Comparison of ENCODE assay signal across 9 cellular contexts in genomic region chr6:33590531-33591198, GRCh38. TPM values are rescaled to one million over a fixed set of nuclear protein-coding genes. Genes with fewer than 3 reads are reported as not detected.
DNase-seq lines count a peak whose midpoint lies in the region; ATAC-seq and TF ChIP-seq lines count a peak whose summit lies in the region.
"Had no signal": no experiment of that assay in that cellular context is flagged by ENCODE, and none has a peak within 500 bp of the region (broad histone marks: within the 10 kb centered on the region; RNA-seq: fewer than 3 reads in every experiment).

No MANE protein-coding gene starts in this region.

- H3K27me3 ChIP-seq in heart right ventricle (peaks cover 0 to 11% (median 0%) of the 10 kb centered on the region in 7 donors), gastrocnemius medialis (no peaks in the 10 kb centered on the region)

- intact Hi-C loops in heart right ventricle (cut with DNase I), result loop anchor here in 5 of 10 donors (1.0 to 10.0 kb wide), 5 partner anchors 18 to 172 kb away; no protein-coding TSS in a partner anchor
- intact Hi-C loops in gastrocnemius medialis (cut with DNase I; ENCODE audit: low total_unique reads), result no loop called here

- DNase-seq in heart right ventricle, result no peak
- DNase-seq in gastrocnemius medialis, result peak in 1 of 2 donors; percentile 56
- DNase-seq in GM19240 (ENCODE audit: insufficient read length, low spot score), result no peak
- no peak for DNase-seq in activated T-cell treated with anti-CD3 and anti-CD28 coated beads, Interleukin-2, amount 50 U/mL, for 1 hour
- DNase-seq in activated CD4-positive, alpha-beta T cell treated with anti-CD3 and anti-CD28 coated beads, Interleukin-2, amount 50 U/mL, for 1 hour, result no peak

- in situ Hi-C loops in gastrocnemius medialis (cut with MboI; ENCODE audit: low sequenced_read_pairs in 4 of 4), result no loop called here

- TF ChIP-seq CTCF in GM12875 (IDR thresholded peaks at IDR 0.05; ENCODE audit: borderline replicate concordance, insufficient read depth, low read depth, low read length), result 0 out of 2 replicates have a peak, but pooled peaks have one; percentile 6
- TF ChIP-seq CTCF in heart right ventricle (IDR thresholded peaks at IDR 0.05), result no peak
- peak in 1 of 5 experiments; percentile 9 for TF ChIP-seq CTCF in gastrocnemius medialis (IDR thresholded peaks at IDR 0.05 in 4 of 5, conservative IDR thresholded peaks at IDR 0.05 in 1 of 5)

- ATAC-seq in SK-N-SH treated with all-trans-retinoic acid at 6 μM for 48 hours (peak; percentile 13; the same call in 2 of the 3 replicates), heart right ventricle (peak in 3 of 8 donors; percentile 16 to 21 (median 19)), gastrocnemius medialis (peak; percentile 4 to 23), GM19351 (IDR thresholded peaks at IDR 0.05; ENCODE audit: unreplicated experiment) (no peak)

- H3K36me3 ChIP-seq in heart right ventricle, result no peaks in the 10 kb centered on the region
- no peaks in the 10 kb centered on the region for H3K36me3 ChIP-seq in gastrocnemius medialis

- H3K27ac ChIP-seq in heart right ventricle, result peak overlapping the region; percentile 11 to 93 (median 86)
- peak overlapping the region; percentile 92 to 95 (median 94) for H3K27ac ChIP-seq in gastrocnemius medialis

- no peaks in the 10 kb centered on the region for H3K9me3 ChIP-seq in heart right ventricle
- no peaks in the 10 kb centered on the region for H3K9me3 ChIP-seq in gastrocnemius medialis

- WGBS in heart right ventricle, 2 donors, result 62 to 76% methylated on average over 15 of the region's 15 CpGs

- H3K4me1 ChIP-seq in heart right ventricle (peaks cover 16 to 47% (median 35%) of the 10 kb centered on the region in 9 donors), gastrocnemius medialis (peaks cover 29 to 34% of the 10 kb centered on the region in 2 donors)
- H3K4me1 ChIP-seq: parathyroid adenoma had no signal

- TF ChIP-seq POLR2A in gastrocnemius medialis (IDR thresholded peaks at IDR 0.05), result no peak

- H3K4me3 ChIP-seq in GM12875 (ENCODE audit: low read depth, low read length), result no peak overlapping the region
- H3K4me3 ChIP-seq in heart right ventricle, result no peak overlapping the region
- H3K4me3 ChIP-seq in gastrocnemius medialis, result peak overlapping the region in 1 of 4 donors; percentile 8

TF ChIP-seq in SK-N-SH treated with all-trans-retinoic acid at 6 μM for 48 hours, 23 proteins besides CTCF, POLR2A, EP300 and RAD21:
- no peak for TF ChIP-seq CSDC2 (CRISPR knock-in tag; IDR thresholded peaks at IDR 0.05)

RNA-seq across cellular contexts. Expression of gene BAK1, which starts 10.6 kb away (rescaled TPM):
- total RNA-seq in heart right ventricle (10 to 100 TPM; 16.0 to 26.4 (median 18.7) TPM), gastrocnemius medialis (10 to 100 TPM in 1 of 4 donors, 1 to 10 TPM in 3; 5.8 to 11.7 (median 8.2) TPM)
- 10 to 100 TPM; 12.6 to 37.6 TPM for polyA plus RNA-seq in heart right ventricle

RNA-seq across cellular contexts. Expression of gene ITPR3, which starts 30.5 kb away (rescaled TPM):
- total RNA-seq in heart right ventricle (10 to 100 TPM in 1 of 10 donors, 1 to 10 TPM in 9; 3.2 to 16.7 (median 5.5) TPM), gastrocnemius medialis (1 to 10 TPM; 1.9 to 6.8 (median 4.2) TPM)
- polyA plus RNA-seq in heart right ventricle, result 10 to 100 TPM in 1 of 2 donors, 1 to 10 TPM in 1; 7.8 to 12.6 TPM
